Comparison of ENCODE assay signal across 23 cellular contexts in genomic region chr2:54772531-54772930, GRCh38. TPM values are rescaled to one million over a fixed set of nuclear protein-coding genes. Genes with fewer than 3 reads are reported as not detected.
DNase-seq lines count a peak whose midpoint lies in the region; ATAC-seq, FAIRE-seq and TF ChIP-seq lines count a peak whose summit lies in the region.
"Had no signal": no experiment of that assay in that cellular context is flagged by ENCODE, and none has a peak within 500 bp of the region (broad histone marks: within the 10 kb centered on the region; RNA-seq: fewer than 3 reads in every experiment).

No MANE protein-coding gene starts in this region.

- TF ChIP-seq EP300 in HepG2 (IDR thresholded peaks at IDR 0.05; ENCODE audit: low read depth in 2 of 2, low read length in 2 of 2) (no peak), HepG2 (CRISPR knock-in tag; IDR thresholded peaks at IDR 0.05; ENCODE audit: borderline replicate concordance) (no peak)

- intact Hi-C loops in HepG2 (cut with micrococcal nuclease; ENCODE audit: unreplicated experiment) (no loop called here), right lobe of liver (cut with DNase I) (no loop called here), heart right ventricle (cut with DNase I) (no loop called here)

- ATAC-seq in HepG2, result peak; percentile 48
- no peak for ATAC-seq in right lobe of liver
- ATAC-seq in HG03280 (IDR thresholded peaks at IDR 0.05; ENCODE audit: unreplicated experiment), result no peak
- no peak for ATAC-seq in heart right ventricle
- ATAC-seq: upper lobe of right lung had no signal

- no peaks in the 10 kb centered on the region for H3K79me2 ChIP-seq in HepG2 (ENCODE audit: insufficient read depth, low read length)
- no peaks in the 10 kb centered on the region for H3K79me2 ChIP-seq in smooth muscle cell (ENCODE audit: low read depth)

- no peak overlapping the region for H3K27ac ChIP-seq in HepG2 (ENCODE audit: extremely low read length, insufficient read depth, low read length)
- no peak overlapping the region for H3K27ac ChIP-seq in right lobe of liver
- peak overlapping the region; percentile 71 for H3K27ac ChIP-seq in RWPE1
- peak overlapping the region; percentile 86 for H3K27ac ChIP-seq in epithelial cell of prostate
- H3K27ac ChIP-seq in smooth muscle cell (ENCODE audit: low read depth), result peak overlapping the region; percentile 62
- H3K27ac ChIP-seq in heart right ventricle, result no peak overlapping the region
- H3K27ac ChIP-seq: ascending aorta, colonic mucosa, HL-60, left ventricle myocardium inferior, upper lobe of right lung had no signal

- H2AFZ ChIP-seq in HepG2 (ENCODE audit: low read length) (no peak overlapping the region), smooth muscle cell (ENCODE audit: low read depth) (no peak overlapping the region)

- in situ Hi-C loops in HepG2 (cut with HindIII; ENCODE audit: extremely low pct_ligation_motif_present, low pct_unique_long_range_greater_than_20kb), result no loop called here

- BruUV-seq in HepG2 (replicated peaks; lab: Mats Ljungman, UMichigan), result no TSS peak

- H3K4me3 ChIP-seq in HepG2 (replicated peaks in 1 of 3; ENCODE audit: insufficient read depth in 1 of 3, low read depth in 2 of 3, low read length in 3 of 3), result no peak overlapping the region
- no peak overlapping the region for H3K4me3 ChIP-seq in right lobe of liver
- no peak overlapping the region for H3K4me3 ChIP-seq in smooth muscle cell
- no peak overlapping the region for H3K4me3 ChIP-seq in heart right ventricle
- H3K4me3 ChIP-seq: ascending aorta, colonic mucosa, left ventricle myocardium inferior, upper lobe of right lung had no signal

- DNase-seq in HepG2 (ENCODE audit: low spot score), result no peak
- DNase-seq in right lobe of liver, result no peak
- DNase-seq in RWPE1 (ENCODE audit: low spot score), result no peak
- DNase-seq in epithelial cell of prostate (ENCODE audit: low read depth, low spot score), result no peak
- DNase-seq in smooth muscle cell (lab: John Stamatoyannopoulos, UW; ENCODE audit: unreplicated experiment), result no peak
- DNase-seq in NCI-H2081 (lab: John Stamatoyannopoulos, UW), result no peak
- DNase-seq in heart right ventricle, result no peak
- DNase-seq: activated CD4-positive, alpha-beta T cell treated with anti-CD3 and anti-CD28 coated beads, Interleukin-2, amount 50 U/mL, for 4 hours; activated naive CD4-positive, alpha-beta T cell treated with Interleukin-2 at 50 U/mL for 16 hours; activated T-cell treated with anti-CD3 and anti-CD28 coated beads, Interleukin-2, amount 50 U/mL, for 1 hour; CD4-positive, alpha-beta memory T cell; colonic mucosa; GOT3; KBM-7; left ventricle myocardium inferior; NCI-H1048; NCI-H2107; NCI-H774; OCI-M1; upper lobe of right lung had no signal

- POLR2A ChIA-PET in HepG2 (lab: Yijun Ruan, JAX), result no interaction called here
- POLR2A ChIA-PET in RWPE1 (lab: Yijun Ruan, JAX; ENCODE audit: low non-redundant PET), result no interaction called here

- no peaks in the 10 kb centered on the region for H3K36me3 ChIP-seq in HepG2 (replicated peaks in 1 of 2; ENCODE audit: control insufficient read depth in 1 of 2, insufficient read depth in 2 of 2, low read length in 2 of 2)
- no peaks in the 10 kb centered on the region for H3K36me3 ChIP-seq in right lobe of liver
- H3K36me3 ChIP-seq in smooth muscle cell (ENCODE audit: low read depth), result no peaks in the 10 kb centered on the region
- H3K36me3 ChIP-seq in heart right ventricle, result no peaks in the 10 kb centered on the region
- H3K36me3 ChIP-seq: ascending aorta, colonic mucosa, left ventricle myocardium inferior, upper lobe of right lung had no signal

- no peaks in the 10 kb centered on the region for H3F3A ChIP-seq in smooth muscle cell (ENCODE audit: low read depth)

- CTCF ChIA-PET in HepG2 (lab: Yijun Ruan, JAX; ENCODE audit: low intra/inter-chr PET ratio, low total read pairs) (no interaction called here), RWPE1 (lab: Yijun Ruan, JAX) (interaction anchor here (1.1 kb wide), 1 partner anchor 67 kb away, joined by 4 read pairs; no protein-coding TSS in a partner anchor)

- no peaks in the 10 kb centered on the region for H3K27me3 ChIP-seq in HepG2 (ENCODE audit: control insufficient read depth in 1 of 2, insufficient read depth in 2 of 2, low read length in 2 of 2)
- H3K27me3 ChIP-seq in right lobe of liver, result no peaks in the 10 kb centered on the region
- no peaks in the 10 kb centered on the region for H3K27me3 ChIP-seq in smooth muscle cell (ENCODE audit: low read depth)
- no peaks in the 10 kb centered on the region for H3K27me3 ChIP-seq in heart right ventricle
- H3K27me3 ChIP-seq: ascending aorta, colonic mucosa, upper lobe of right lung had no signal

- TF ChIP-seq CTCF in HepG2 (CRISPR knock-in tag; IDR thresholded peaks at IDR 0.05), result no peak
- TF ChIP-seq CTCF in right lobe of liver (IDR thresholded peaks at IDR 0.05), result no peak
- TF ChIP-seq CTCF in RWPE1 (conservative IDR thresholded peaks at IDR 0.05; ENCODE audit: low read depth), result no peak
- no peak for TF ChIP-seq CTCF in smooth muscle cell (IDR thresholded peaks at IDR 0.05; ENCODE audit: borderline replicate concordance, insufficient read depth, poor library complexity, severe bottlenecking)
- no peak for TF ChIP-seq CTCF in heart right ventricle (IDR thresholded peaks at IDR 0.05)

- H3K4me1 ChIP-seq in HepG2 (ENCODE audit: insufficient read depth, low read length) (no peaks in the 10 kb centered on the region), right lobe of liver (no peaks in the 10 kb centered on the region), smooth muscle cell (ENCODE audit: low read depth) (no peaks in the 10 kb centered on the region), heart right ventricle (no peaks in the 10 kb centered on the region)
- H3K4me1 ChIP-seq: ascending aorta, colonic mucosa, left ventricle myocardium inferior, upper lobe of right lung had no signal

- 80% methylated on average over 4 of the region's 4 CpGs for WGBS in HepG2 (ENCODE audit: low lambda C conversion rate)
- WGBS in right lobe of liver (ENCODE audit: insufficient coverage, low coverage, low lambda C conversion rate, missing lambda C conversion rate), result 80% methylated on average over 1 of the region's 4 CpGs
- 86% methylated on average over 4 of the region's 4 CpGs for WGBS in smooth muscle cell (ENCODE audit: low lambda C conversion rate)
- WGBS in heart right ventricle, 2 donors, result 47 to 57% methylated on average over 4 of the region's 4 CpGs

- FAIRE-seq in HepG2 (lab: Jason Lieb, UNC), result no peak

- H3K4me2 ChIP-seq in HepG2 (ENCODE audit: low read depth, low read length) (no peak overlapping the region), smooth muscle cell (no peak overlapping the region)

- no peak for TF ChIP-seq RAD21 in HepG2 (CRISPR knock-in tag; IDR thresholded peaks at IDR 0.05)

- TF ChIP-seq POLR2A in HepG2 (IDR thresholded peaks at IDR 0.05; ENCODE audit: insufficient read depth in 1 of 2, low read depth in 2 of 2, low read length in 2 of 2) (no peak), right lobe of liver (IDR thresholded peaks at IDR 0.05) (no peak)

- H3K9ac ChIP-seq in HepG2 (ENCODE audit: insufficient read depth, low read depth, low read length) (no peak overlapping the region), smooth muscle cell (ENCODE audit: low read depth) (no peak overlapping the region)

- no peaks in the 10 kb centered on the region for H4K20me1 ChIP-seq in HepG2 (ENCODE audit: insufficient read depth, low read length)
- no peaks in the 10 kb centered on the region for H4K20me1 ChIP-seq in smooth muscle cell (ENCODE audit: low read depth)

- H3K9me3 ChIP-seq in HepG2 (ENCODE audit: low read length) (peaks cover 14% of the 10 kb centered on the region), right lobe of liver (no peaks in the 10 kb centered on the region), smooth muscle cell (replicated peaks; ENCODE audit: low read depth) (peaks cover 3% of the 10 kb centered on the region), heart right ventricle (peaks cover 0 to 23% (median 11%) of the 10 kb centered on the region in 11 donors)
- H3K9me3 ChIP-seq: colonic mucosa had no signal

TF ChIP-seq in HepG2, 621 proteins besides CTCF, POLR2A, EP300 and RAD21:
- TF ChIP-seq ZC3H13 (CRISPR knock-in tag; IDR thresholded peaks at IDR 0.05), result no peak
- TF ChIP-seq ZNF232 (CRISPR knock-in tag; IDR thresholded peaks at IDR 0.05; ENCODE audit: borderline replicate concordance), result peak; percentile 66; the same call in 1 of the 2 replicates
- no peak for TF ChIP-seq DPF2 (CRISPR knock-in tag; IDR thresholded peaks at IDR 0.05; ENCODE audit: borderline replicate concordance, low read depth)
- TF ChIP-seq ZNF7 (CRISPR knock-in tag; IDR thresholded peaks at IDR 0.05), result no peak

RNA-seq across cellular contexts. Expression of gene EML6, which starts 49.1 kb away (rescaled TPM):
- total RNA-seq in HepG2 (2016; rRNA removed; fragmentation: Illumina TruSeq; extraction: Trizol) (19.9 and 32.4 TPM in 2 replicates), right lobe of liver (1 to 10 TPM in 4 of 6 experiments, under 1 TPM in 2; 0.82 to 2.5 (median 1.5) TPM), smooth muscle cell (0.49 and 9.7 TPM in 2 replicates), heart right ventricle (1 to 10 TPM in 2 of 10 donors, under 1 TPM in 8; 0.12 to 1.5 (median 0.32) TPM)
- total RNA-seq in HepG2 (2016; cell fraction: cytosol; rRNA removed; fragmentation: Illumina TruSeq; extraction: Trizol; ENCODE audit: low read depth), result 8.7 and 8.9 TPM in 2 replicates
- 21.5 and 29.8 TPM in 2 replicates for total RNA-seq in HepG2 (2016; cell fraction: insoluble cytoplasmic fraction; rRNA removed; fragmentation: Illumina TruSeq; extraction: Trizol)
- 8.7 and 9.4 TPM in 2 replicates for total RNA-seq in HepG2 (2016; cell fraction: membrane; rRNA removed; fragmentation: Illumina TruSeq; extraction: Trizol)
- total RNA-seq in HepG2 (2016; cell fraction: nucleus; rRNA removed; fragmentation: Illumina TruSeq; extraction: Trizol), result 55.5 and 58.9 TPM in 2 replicates
- polyA plus RNA-seq in HepG2 (2011; rRNA removed) (17.2 and 28.5 TPM in 2 replicates), smooth muscle cell (0.54 and 1.5 TPM in 2 replicates), heart right ventricle (under 1 TPM; 0.07 to 0.22 TPM)
- 6.9 and 8.2 TPM in 2 replicates for polyA plus RNA-seq in HepG2 (2011; cell fraction: cytosol; rRNA removed)
- 112 TPM in 2 replicates for polyA plus RNA-seq in HepG2 (2011; cell fraction: nucleus; rRNA removed)
- 5.4 and 8.8 TPM in 2 replicates for polyA plus RNA-seq in HepG2 (2012)
- polyA plus RNA-seq in HepG2 (2016; cell fraction: cytosol; fragmentation: Illumina TruSeq; extraction: Trizol; ENCODE audit: low read depth), result 1.9 and 2.7 TPM in 2 replicates
- polyA plus RNA-seq in HepG2 (2016; cell fraction: insoluble cytoplasmic fraction; fragmentation: Illumina TruSeq; extraction: Trizol; ENCODE audit: low read depth), result 13.1 and 14.9 TPM in 2 replicates
- polyA plus RNA-seq in HepG2 (2016; cell fraction: membrane; fragmentation: Illumina TruSeq; extraction: Trizol; ENCODE audit: low read depth), result 2.9 and 3.6 TPM in 2 replicates
- polyA plus RNA-seq in HepG2 (2016; cell fraction: nucleus; fragmentation: Illumina TruSeq; extraction: Trizol; ENCODE audit: insufficient read depth, low read depth), result 110 and 115 TPM in 2 replicates
- polyA minus RNA-seq in HepG2 (2011; rRNA and poly(A)+ RNA removed; ENCODE audit: low replicate concordance), result 15.8 and 16.9 TPM in 2 replicates
- 3.3 and 5.4 TPM in 2 replicates for polyA minus RNA-seq in HepG2 (2011; cell fraction: cytosol; rRNA and poly(A)+ RNA removed)
- 26.1 and 28.0 TPM in 2 replicates for polyA minus RNA-seq in HepG2 (2011; cell fraction: nucleus; rRNA and poly(A)+ RNA removed)
- total RNA-seq: ascending aorta had no signal

Comparison
In these comparisons a context has a peak if more than half of its experiments do, and no peak if none do; other contexts are left out.
1. H3K27ac ChIP-seq: peak in RWPE1 (single experiment), epithelial cell of prostate (single experiment) and smooth muscle cell (single experiment); none in HepG2 (single experiment), right lobe of liver (0 of 3) and heart right ventricle (0 of 10).